1 cellular context compared by ENCODE assay signal in the genomic region with DNA sequence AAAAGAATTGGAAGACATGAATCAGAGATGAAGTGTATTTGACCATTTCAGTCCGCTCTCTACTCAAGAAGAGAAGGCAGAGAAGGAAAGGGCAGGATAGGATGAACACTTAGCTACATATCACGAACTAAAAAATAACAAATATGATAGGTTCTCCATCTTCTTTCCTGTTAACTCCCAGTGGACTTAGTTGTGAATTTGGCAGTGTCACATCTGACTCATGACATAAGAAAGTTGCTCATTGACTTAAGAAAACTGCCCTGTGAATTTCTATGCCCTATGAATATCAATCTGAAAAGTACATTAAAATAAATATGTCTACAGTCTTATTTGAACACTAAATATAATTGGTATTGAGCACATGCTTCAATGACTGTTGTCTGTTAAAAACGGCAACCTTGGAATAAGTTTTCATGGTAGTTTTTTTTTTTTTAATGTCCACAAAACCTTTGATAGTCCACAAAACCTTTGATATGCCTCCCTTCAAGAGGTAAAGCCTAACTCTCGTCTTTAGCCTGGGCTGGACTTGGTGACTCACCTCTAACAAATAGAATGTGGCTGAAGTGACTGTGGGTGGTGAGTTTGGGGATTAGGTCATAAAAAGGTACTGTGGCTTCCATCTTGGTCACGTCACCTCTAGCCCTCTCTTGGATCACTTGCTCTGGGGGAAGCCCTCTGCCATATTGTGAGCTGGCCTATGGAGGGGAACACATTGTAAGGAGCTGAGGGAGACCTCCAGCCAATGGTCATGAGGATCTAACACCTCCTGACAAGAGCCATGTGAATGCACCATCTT.
TF ChIP-seq lines count a peak whose summit lies in the region.

No MANE protein-coding gene starts in this region.

TF ChIP-seq in HEK293, 187 proteins besides CTCF, POLR2A, EP300 and RAD21:
- TF ChIP-seq ZNF548 (tag by site-specific recombination; IDR thresholded peaks at IDR 0.05) (no peak), ZNF114 (tag by site-specific recombination; IDR thresholded peaks at IDR 0.05) (no peak)
- TF ChIP-seq, protein P1, sequence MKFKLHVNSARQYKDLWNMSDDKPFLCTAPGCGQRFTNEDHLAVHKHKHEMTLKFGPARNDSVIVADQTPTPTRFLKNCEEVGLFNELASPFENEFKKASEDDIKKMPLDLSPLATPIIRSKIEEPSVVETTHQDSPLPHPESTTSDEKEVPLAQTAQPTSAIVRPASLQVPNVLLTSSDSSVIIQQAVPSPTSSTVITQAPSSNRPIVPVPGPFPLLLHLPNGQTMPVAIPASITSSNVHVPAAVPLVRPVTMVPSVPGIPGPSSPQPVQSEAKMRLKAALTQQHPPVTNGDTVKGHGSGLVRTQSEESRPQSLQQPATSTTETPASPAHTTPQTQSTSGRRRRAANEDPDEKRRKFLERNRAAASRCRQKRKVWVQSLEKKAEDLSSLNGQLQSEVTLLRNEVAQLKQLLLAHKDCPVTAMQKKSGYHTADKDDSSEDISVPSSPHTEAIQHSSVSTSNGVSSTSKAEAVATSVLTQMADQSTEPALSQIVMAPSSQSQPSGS (tag by site-specific recombination; IDR thresholded peaks at IDR 0.05; ENCODE audit: low read depth) = 0 out of 2 replicates have a peak, but pooled peaks have one; percentile 10
- TF ChIP-seq, protein P2, sequence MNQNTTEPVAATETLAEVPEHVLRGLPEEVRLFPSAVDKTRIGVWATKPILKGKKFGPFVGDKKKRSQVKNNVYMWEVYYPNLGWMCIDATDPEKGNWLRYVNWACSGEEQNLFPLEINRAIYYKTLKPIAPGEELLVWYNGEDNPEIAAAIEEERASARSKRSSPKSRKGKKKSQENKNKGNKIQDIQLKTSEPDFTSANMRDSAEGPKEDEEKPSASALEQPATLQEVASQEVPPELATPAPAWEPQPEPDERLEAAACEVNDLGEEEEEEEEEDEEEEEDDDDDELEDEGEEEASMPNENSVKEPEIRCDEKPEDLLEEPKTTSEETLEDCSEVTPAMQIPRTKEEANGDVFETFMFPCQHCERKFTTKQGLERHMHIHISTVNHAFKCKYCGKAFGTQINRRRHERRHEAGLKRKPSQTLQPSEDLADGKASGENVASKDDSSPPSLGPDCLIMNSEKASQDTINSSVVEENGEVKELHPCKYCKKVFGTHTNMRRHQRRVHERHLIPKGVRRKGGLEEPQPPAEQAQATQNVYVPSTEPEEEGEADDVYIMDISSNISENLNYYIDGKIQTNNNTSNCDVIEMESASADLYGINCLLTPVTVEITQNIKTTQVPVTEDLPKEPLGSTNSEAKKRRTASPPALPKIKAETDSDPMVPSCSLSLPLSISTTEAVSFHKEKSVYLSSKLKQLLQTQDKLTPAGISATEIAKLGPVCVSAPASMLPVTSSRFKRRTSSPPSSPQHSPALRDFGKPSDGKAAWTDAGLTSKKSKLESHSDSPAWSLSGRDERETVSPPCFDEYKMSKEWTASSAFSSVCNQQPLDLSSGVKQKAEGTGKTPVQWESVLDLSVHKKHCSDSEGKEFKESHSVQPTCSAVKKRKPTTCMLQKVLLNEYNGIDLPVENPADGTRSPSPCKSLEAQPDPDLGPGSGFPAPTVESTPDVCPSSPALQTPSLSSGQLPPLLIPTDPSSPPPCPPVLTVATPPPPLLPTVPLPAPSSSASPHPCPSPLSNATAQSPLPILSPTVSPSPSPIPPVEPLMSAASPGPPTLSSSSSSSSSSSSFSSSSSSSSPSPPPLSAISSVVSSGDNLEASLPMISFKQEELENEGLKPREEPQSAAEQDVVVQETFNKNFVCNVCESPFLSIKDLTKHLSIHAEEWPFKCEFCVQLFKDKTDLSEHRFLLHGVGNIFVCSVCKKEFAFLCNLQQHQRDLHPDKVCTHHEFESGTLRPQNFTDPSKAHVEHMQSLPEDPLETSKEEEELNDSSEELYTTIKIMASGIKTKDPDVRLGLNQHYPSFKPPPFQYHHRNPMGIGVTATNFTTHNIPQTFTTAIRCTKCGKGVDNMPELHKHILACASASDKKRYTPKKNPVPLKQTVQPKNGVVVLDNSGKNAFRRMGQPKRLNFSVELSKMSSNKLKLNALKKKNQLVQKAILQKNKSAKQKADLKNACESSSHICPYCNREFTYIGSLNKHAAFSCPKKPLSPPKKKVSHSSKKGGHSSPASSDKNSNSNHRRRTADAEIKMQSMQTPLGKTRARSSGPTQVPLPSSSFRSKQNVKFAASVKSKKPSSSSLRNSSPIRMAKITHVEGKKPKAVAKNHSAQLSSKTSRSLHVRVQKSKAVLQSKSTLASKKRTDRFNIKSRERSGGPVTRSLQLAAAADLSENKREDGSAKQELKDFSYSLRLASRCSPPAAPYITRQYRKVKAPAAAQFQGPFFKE (tag by site-specific recombination; IDR thresholded peaks at IDR 0.05; ENCODE audit: borderline replicate concordance) = no peak
